Comparison of ENCODE assay signal across 21 cellular contexts in genomic region chr10:102235598-102235920, GRCh38. TPM values are rescaled to one million over a fixed set of nuclear protein-coding genes. Genes with fewer than 3 reads are reported as not detected.
DNase-seq lines count a peak whose midpoint lies in the region; ATAC-seq and TF ChIP-seq lines count a peak whose summit lies in the region.
"Had no signal": no experiment of that assay in that cellular context is flagged by ENCODE, and none has a peak within 500 bp of the region (broad histone marks: within the 10 kb centered on the region; RNA-seq: fewer than 3 reads in every experiment).

No MANE protein-coding gene starts in this region.

- no peak overlapping the region for H4K8ac ChIP-seq in IMR-90 (ENCODE audit: low read depth in 2 of 2, low read length in 2 of 2)

- H3K14ac ChIP-seq in IMR-90 (replicated peaks; ENCODE audit: low read depth, low read length): no peak overlapping the region

- no peak for TF ChIP-seq RAD21 in IMR-90 (IDR thresholded peaks at IDR 0.05; ENCODE audit: low read length)

- H3K27ac Mint-ChIP-seq in CD4-positive, alpha-beta memory T cell: no peak overlapping the region
- H3K27ac Mint-ChIP-seq: activated CD4-positive, alpha-beta T cell treated with anti-CD3 and anti-CD28 coated beads for 36 hours; activated naive CD4-positive, alpha-beta T cell treated with anti-CD3 and anti-CD28 coated beads for 36 hours; T-helper 2 cell treated with Interferon-gamma antibody and Interleukin-4, amounts not matched to agents 5 μg/mL and 100 μg/mL, for 36 hours had no signal

- H3K4me2 ChIP-seq in IMR-90 (ENCODE audit: low read depth, low read length): no peak overlapping the region
- H3K4me2 ChIP-seq in mammary epithelial cell (ENCODE audit: insufficient read depth, low read depth, low read length): no peak overlapping the region

- H3K56ac ChIP-seq in IMR-90 (ENCODE audit: extremely low read depth, insufficient read depth, low read length): no peak overlapping the region

- no peaks in the 10 kb centered on the region for H3K9me3 Mint-ChIP-seq in CD4-positive, alpha-beta memory T cell
- H3K9me3 Mint-ChIP-seq: activated naive CD4-positive, alpha-beta T cell treated with anti-CD3 and anti-CD28 coated beads for 36 hours; neural crest cell; T-helper 2 cell treated with Interferon-gamma antibody and Interleukin-4, amounts not matched to agents 5 μg/mL and 100 μg/mL, for 36 hours had no signal

- H3K9ac ChIP-seq in IMR-90 (ENCODE audit: low read depth, low read length) (no peak overlapping the region), mammary epithelial cell (ENCODE audit: insufficient read depth, low read length) (no peak overlapping the region)

- no peak overlapping the region for H3K23ac ChIP-seq in IMR-90 (ENCODE audit: low read depth, low read length)

- intact Hi-C loops in IMR-90 (cut with micrococcal nuclease) (no loop called here), mammary epithelial cell (cut with micrococcal nuclease) (no loop called here)
- intact Hi-C loops in CD4-positive, alpha-beta memory T cell (cut with micrococcal nuclease): no loop called here

- H3K36me3 ChIP-seq in IMR-90 (ENCODE audit: control insufficient read depth, insufficient read depth, low read length): no peaks in the 10 kb centered on the region
- no peaks in the 10 kb centered on the region for H3K36me3 ChIP-seq in mammary epithelial cell (ENCODE audit: insufficient read depth, low read length)
- H3K36me3 ChIP-seq in CD4-positive, alpha-beta memory T cell (ENCODE audit: insufficient read depth, low read length): no peaks in the 10 kb centered on the region

- H3K79me2 ChIP-seq in mammary epithelial cell (ENCODE audit: insufficient read depth, low read length): no peaks in the 10 kb centered on the region

- H3K9me3 ChIP-seq in IMR-90 (ENCODE audit: control insufficient read depth, insufficient read depth, low read length) (no peaks in the 10 kb centered on the region), mammary epithelial cell (replicated peaks; ENCODE audit: insufficient read depth, low read length) (no peaks in the 10 kb centered on the region)
- H3K9me3 ChIP-seq in CD4-positive, alpha-beta memory T cell (ENCODE audit: control insufficient read depth in 1 of 2, low read length in 2 of 2): no peaks in the 10 kb centered on the region

- no peak overlapping the region for H2AK5ac ChIP-seq in IMR-90 (ENCODE audit: low read depth, low read length)

- peaks cover 0 to 11% of the 10 kb centered on the region in 2 donors for H3K27me3 Mint-ChIP-seq in CD4-positive, alpha-beta memory T cell

- no peak for TF ChIP-seq POLR2A in IMR-90 (IDR thresholded peaks at IDR 0.05; ENCODE audit: low read depth, low read length)

- POLR2A ChIA-PET in IMR-90 (lab: Charles Lee; ENCODE audit: unreplicated experiment): no interaction called here
- POLR2A ChIA-PET in CD4-positive, alpha-beta memory T cell (lab: Charles Lee; ENCODE audit: partially characterized antibody): no interaction called here

- H3K4me1 ChIP-seq in IMR-90 (ENCODE audit: control insufficient read depth, insufficient read depth, low read length): no peaks in the 10 kb centered on the region
- peaks cover 23% of the 10 kb centered on the region for H3K4me1 ChIP-seq in mammary epithelial cell (ENCODE audit: insufficient read depth, low read length)
- H3K4me1 ChIP-seq in CD4-positive, alpha-beta memory T cell (ENCODE audit: insufficient read depth, low read length): peaks cover 13% of the 10 kb centered on the region

- H3K18ac ChIP-seq in IMR-90 (ENCODE audit: low read depth, low read length): no peak overlapping the region

- in situ Hi-C loops in IMR-90 (cut with MboI; ENCODE audit: low sequenced_read_pairs) (no loop called here), mammary epithelial cell (cut with MboI; ENCODE audit: low sequenced_read_pairs in 2 of 2) (loop anchor here in 1 of 2 donors (5.0 to 25.0 kb wide), 2 partner anchors 112 to 352 kb away; no protein-coding TSS in a partner anchor)

- H2BK120ac ChIP-seq in IMR-90 (ENCODE audit: low read depth, low read length): no peak overlapping the region

- no peak overlapping the region for H4K5ac ChIP-seq in IMR-90 (ENCODE audit: low read depth, low read length)

- no peaks in the 10 kb centered on the region for H3K36me3 Mint-ChIP-seq in CD4-positive, alpha-beta memory T cell

- CTCF ChIA-PET in IMR-90 (lab: Yijun Ruan, JAX) (interaction anchor here (0.8 to 1.5 kb wide), 3 partner anchors 10 to 117 kb away, joined by 3 read pairs; no protein-coding TSS in a partner anchor), mammary epithelial cell (lab: Charles Lee; ENCODE audit: low non-redundant PET) (interaction anchor here (0.6 kb wide), 1 partner anchor 101 kb away, joined by 5 read pairs; no protein-coding TSS in a partner anchor)
- CTCF ChIA-PET in CD4-positive, alpha-beta memory T cell (lab: Charles Lee; ENCODE audit: partially characterized antibody): interaction anchor here (1.1 to 24.6 kb wide), 3 partner anchors 9 to 116 kb away, joined by 3 to 549 read pairs (median 4); partner anchors contain the start of gene GBF1

- no peak overlapping the region for H2BK15ac ChIP-seq in IMR-90 (ENCODE audit: low read depth, low read length)

- DNase-seq in DMS53 treated with DMSO at 0.1 percent for 48 hours (lab: John Stamatoyannopoulos, UW; ENCODE audit: unreplicated experiment) (peak; percentile 72), IMR-90 (peak; percentile 28), mammary epithelial cell (peak; percentile 75), renal cortical epithelial cell (ENCODE audit: low read depth) (peak; percentile 70), NCI-H1105 treated with DMSO at 0.1 percent for 48 hours (lab: John Stamatoyannopoulos, UW) (no peak), SW480 (ENCODE audit: low spot score) (no peak)
- DNase-seq in stimulated activated CD4-positive, alpha-beta T cell treated with anti-CD3 and anti-CD28 coated beads, Interleukin-4, amount 100 ng/mL, for 1 hour: no peak
- DNase-seq in CD4-positive, alpha-beta memory T cell: no peak
- DNase-seq: activated CD4-positive, alpha-beta T cell treated with anti-CD3 and anti-CD28 coated beads for 36 hours; activated CD8-positive, alpha-beta memory T cell treated with anti-CD3 and anti-CD28 coated beads, Interleukin-2, amount 50 U/mL, for 48 hours; activated naive CD4-positive, alpha-beta T cell treated with anti-CD3 and anti-CD28 coated beads for 36 hours; AML-193; erythroblast; mesendoderm; NCI-H1436 treated with DMSO at 0.1 percent for 48 hours; NCI-H446; retina had no signal

- H2BK5ac ChIP-seq in IMR-90 (ENCODE audit: low read depth, low read length, poor library complexity, severe bottlenecking): no peak overlapping the region

- dilution Hi-C loops in IMR-90 (cut with HindIII; ENCODE audit: low sequenced_read_pairs, unreplicated experiment): no loop called here
- dilution Hi-C loops in mammary epithelial cell (cut with HindIII; ENCODE audit: low sequenced_read_pairs): no loop called here

- H3K27me3 ChIP-seq in IMR-90 (ENCODE audit: control insufficient read depth, insufficient read depth, low read length): peaks cover 57% of the 10 kb centered on the region
- no peaks in the 10 kb centered on the region for H3K27me3 ChIP-seq in mammary epithelial cell (ENCODE audit: insufficient read depth, low read length)
- no peaks in the 10 kb centered on the region for H3K27me3 ChIP-seq in CD4-positive, alpha-beta memory T cell (ENCODE audit: insufficient read depth, low read length)

- H3K4me3 Mint-ChIP-seq in CD4-positive, alpha-beta memory T cell: no peak overlapping the region
- H3K4me3 Mint-ChIP-seq: activated CD4-positive, alpha-beta T cell treated with anti-CD3 and anti-CD28 coated beads for 36 hours; activated naive CD4-positive, alpha-beta T cell treated with anti-CD3 and anti-CD28 coated beads for 36 hours; neural crest cell; T-helper 2 cell treated with Interferon-gamma antibody and Interleukin-4, amounts not matched to agents 5 μg/mL and 100 μg/mL, for 36 hours had no signal

- H2BK20ac ChIP-seq in IMR-90 (ENCODE audit: low read depth, low read length): no peak overlapping the region

- H3K79me1 ChIP-seq in IMR-90 (ENCODE audit: low read depth in 1 of 2, low read length in 2 of 2): no peaks in the 10 kb centered on the region

- no peak overlapping the region for H2AK9ac ChIP-seq in IMR-90 (replicated peaks; ENCODE audit: low read depth, low read length, poor library complexity)

- BruUV-seq in IMR-90 (replicated peaks; lab: Mats Ljungman, UMichigan) (no TSS peak), mammary epithelial cell (replicated peaks; lab: Mats Ljungman, UMichigan) (no TSS peak)

- H4K91ac ChIP-seq in IMR-90 (ENCODE audit: insufficient read depth, low read depth, low read length): no peak overlapping the region

- H4K20me1 ChIP-seq in IMR-90 (ENCODE audit: insufficient read depth, low read length) (no peaks in the 10 kb centered on the region), mammary epithelial cell (ENCODE audit: insufficient read depth, low read length) (no peaks in the 10 kb centered on the region)

- ATAC-seq in IMR-90 (ENCODE audit: low read depth): peak; percentile 52; the same call in 1 of the 2 replicates
- ATAC-seq: activated CD4-positive, alpha-beta T cell treated with anti-CD3 and anti-CD28 coated beads for 36 hours; Right ventricle myocardium inferior had no signal

- no peak overlapping the region for H3K4ac ChIP-seq in IMR-90 (ENCODE audit: low read depth, low read length)

- 0 out of 2 replicates have a peak, but pooled peaks cover 7% of the 10 kb centered on the region for H3K9me1 ChIP-seq in IMR-90 (ENCODE audit: insufficient read depth, low read length)

- H3K27ac ChIP-seq in IMR-90 (ENCODE audit: insufficient read depth, low read length): no peak overlapping the region
- H3K27ac ChIP-seq in mammary epithelial cell (ENCODE audit: insufficient read depth, low read depth, low read length): no peak overlapping the region
- no peak overlapping the region for H3K27ac ChIP-seq in CD4-positive, alpha-beta memory T cell (ENCODE audit: low read depth, low read length)

- no peak overlapping the region for H3K4me3 ChIP-seq in IMR-90 (ENCODE audit: insufficient read depth, low read depth, low read length)
- no peak overlapping the region for H3K4me3 ChIP-seq in mammary epithelial cell (replicated peaks in 1 of 3; ENCODE audit: insufficient read depth in 1 of 3, low read depth in 2 of 3, low read length in 3 of 3)
- no peak overlapping the region for H3K4me3 ChIP-seq in CD4-positive, alpha-beta memory T cell (ENCODE audit: low read length in 2 of 2)

- H3K4me1 Mint-ChIP-seq in CD4-positive, alpha-beta memory T cell: peaks cover 0 to 4% (median 1%) of the 10 kb centered on the region in 4 donors

- no peak overlapping the region for H2AFZ ChIP-seq in IMR-90 (replicated peaks; ENCODE audit: low read length, poor library complexity)
- no peak overlapping the region for H2AFZ ChIP-seq in mammary epithelial cell (ENCODE audit: low read depth, low read length)

- 100% methylated on average over 1 of the region's 1 CpG; no CpG with 5 or more reads in 1 of the 2 experiments for WGBS in IMR-90 (ENCODE audit: extremely low coverage in 2 of 2, insufficient read length in 1 of 2), 2 experiments
- WGBS in mammary epithelial cell (ENCODE audit: low coverage, missing lambda C conversion rate): 70% methylated on average over 1 of the region's 1 CpG

- TF ChIP-seq CTCF in IMR-90 (conservative IDR thresholded peaks at IDR 0.05; ENCODE audit: low read depth, low read length) (no peak), mammary epithelial cell (conservative IDR thresholded peaks at IDR 0.05 in 1 of 2, IDR thresholded peaks at IDR 0.05 in 1 of 2; ENCODE audit: extremely low read depth in 1 of 2, insufficient read depth in 1 of 2, low read depth in 1 of 2, low read length in 2 of 2) (no peak)

RNA-seq across cellular contexts. Expression of gene PITX3, which starts 5.8 kb away (rescaled TPM):
- total RNA-seq in IMR-90 (2012; rRNA removed) (not detected in 2 replicates), mammary epithelial cell (not detected), renal cortical epithelial cell (1.7 and 2.2 TPM in 2 replicates)
- polyA plus RNA-seq in IMR-90 (2012; rRNA removed) (not detected in 2 replicates), mammary epithelial cell (not detected)
- polyA plus RNA-seq in IMR-90 (2012; cell fraction: cytosol; rRNA removed): 0.03 and 0.13 TPM in 2 replicates
- polyA plus RNA-seq in IMR-90 (2012; cell fraction: nucleus; rRNA removed; ENCODE audit: low replicate concordance): 0.10 and 0.18 TPM in 2 replicates
- polyA minus RNA-seq in mammary epithelial cell: not detected
- not detected for total RNA-seq in CD4-positive, alpha-beta memory T cell
- not detected for polyA plus RNA-seq in CD4-positive, alpha-beta memory T cell
- total RNA-seq: glomerular endothelial cell, neural crest cell had no signal

RNA-seq across cellular contexts. Expression of gene ELOVL3, which starts 9.5 kb away (rescaled TPM):
- total RNA-seq in IMR-90 (2012; rRNA removed) (0.28 and 0.36 TPM in 2 replicates), mammary epithelial cell (under 1 TPM; 0.17 to 0.45 TPM), renal cortical epithelial cell (0.69 and 1.3 TPM in 2 replicates)
- polyA plus RNA-seq in IMR-90 (2012; rRNA removed) (0.09 and 0.14 TPM in 2 replicates), mammary epithelial cell (1.2 TPM)
- polyA plus RNA-seq in IMR-90 (2012; cell fraction: cytosol; rRNA removed): 0.35 TPM in 1 of 2 replicates, not detected in the other
- 0.09 and 0.14 TPM in 2 replicates for polyA plus RNA-seq in IMR-90 (2012; cell fraction: nucleus; rRNA removed; ENCODE audit: low replicate concordance)
- polyA minus RNA-seq in mammary epithelial cell: 15.7 TPM
- not detected for total RNA-seq in CD4-positive, alpha-beta memory T cell
- not detected for polyA plus RNA-seq in CD4-positive, alpha-beta memory T cell
- total RNA-seq: activated naive CD4-positive, alpha-beta T cell treated with anti-CD3 and anti-CD28 coated beads for 36 hours; glomerular endothelial cell; Right ventricle myocardium inferior had no signal

RNA-seq across cellular contexts. Expression of gene GBF1, which starts 9.8 kb away (rescaled TPM):
- total RNA-seq in IMR-90 (2012; rRNA removed) (36.4 and 38.7 TPM in 2 replicates), mammary epithelial cell (10 to 100 TPM; 37.8 to 49.4 TPM), renal cortical epithelial cell (22.4 and 90.0 TPM in 2 replicates)
- polyA plus RNA-seq in IMR-90 (2012; rRNA removed) (38.0 and 40.1 TPM in 2 replicates), mammary epithelial cell (24.0 TPM)
- polyA plus RNA-seq in IMR-90 (2012; cell fraction: cytosol; rRNA removed): 23.1 and 25.4 TPM in 2 replicates
- 74.8 and 86.1 TPM in 2 replicates for polyA plus RNA-seq in IMR-90 (2012; cell fraction: nucleus; rRNA removed; ENCODE audit: low replicate concordance)
- 99.3 TPM for polyA minus RNA-seq in mammary epithelial cell
- 10 to 100 TPM; 39.6 to 44.7 TPM for total RNA-seq in CD4-positive, alpha-beta memory T cell
- 10 to 100 TPM in 1 of 2 donors, 1 to 10 TPM in 1; 3.1 to 23.9 TPM for polyA plus RNA-seq in CD4-positive, alpha-beta memory T cell

Comparison
In these comparisons a context has a peak if more than half of its experiments do, and no peak if none do; other contexts are left out.
1. DNase-seq: peak in DMS53 treated with DMSO at 0.1 percent for 48 hours (single experiment), IMR-90 (single experiment), mammary epithelial cell (single experiment) and renal cortical epithelial cell (single experiment); none in NCI-H1105 treated with DMSO at 0.1 percent for 48 hours (single experiment), SW480 (single experiment), stimulated activated CD4-positive, alpha-beta T cell treated with anti-CD3 and anti-CD28 coated beads, Interleukin-4, amount 100 ng/mL, for 1 hour (single experiment) and CD4-positive, alpha-beta memory T cell (0 of 5).